8 cellular contexts compared by ENCODE assay signal in the genomic region with DNA sequence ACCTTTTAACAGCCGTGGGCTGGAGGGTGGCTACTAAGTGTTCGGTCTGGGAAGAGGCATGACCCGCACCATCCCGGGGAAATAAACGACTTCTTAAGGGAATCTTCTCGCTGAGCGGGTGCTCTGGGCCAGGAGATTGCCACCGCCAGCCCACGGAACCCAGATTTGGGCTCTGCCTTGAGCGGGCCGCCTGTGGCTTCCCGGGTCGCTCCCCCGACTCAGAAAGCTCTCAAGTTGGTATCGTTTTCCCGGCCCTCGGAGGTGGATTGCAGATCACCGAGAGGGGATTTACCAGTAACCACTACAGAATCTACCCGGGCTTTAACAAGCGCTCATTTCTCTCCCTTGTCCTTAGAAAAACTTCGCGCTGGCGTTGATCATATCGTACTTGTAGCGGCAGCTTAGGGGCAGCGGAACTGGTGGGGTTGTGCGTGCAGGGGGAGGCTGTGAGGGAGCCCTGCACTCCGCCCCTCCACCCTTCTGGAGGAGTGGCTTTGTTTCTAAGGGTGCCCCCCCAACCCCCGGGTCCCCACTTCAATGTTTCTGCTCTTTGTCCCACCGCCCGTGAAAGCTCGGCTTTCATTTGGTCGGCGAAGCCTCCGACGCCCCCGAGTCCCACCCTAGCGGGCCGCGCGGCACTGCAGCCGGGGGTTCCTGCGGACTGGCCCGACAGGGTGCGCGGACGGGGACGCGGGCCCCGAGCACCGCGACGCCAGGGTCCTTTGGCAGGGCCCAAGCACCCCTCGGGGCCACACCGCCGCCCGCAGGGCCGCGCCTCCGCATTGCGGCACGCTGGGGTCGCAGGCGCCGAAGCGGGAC. TPM values are rescaled to one million over a fixed set of nuclear protein-coding genes. Genes with fewer than 3 reads are reported as not detected.
DNase-seq lines count a peak whose midpoint lies in the region; ATAC-seq and TF ChIP-seq lines count a peak whose summit lies in the region.

No MANE protein-coding gene starts in this region.

- H3K27ac Mint-ChIP-seq in CD8-positive, alpha-beta memory T cell, result peak overlapping the region in 3 of 8 donors; percentile 52 to 88 (median 63)

- POLR2A ChIA-PET in CD8-positive, alpha-beta memory T cell (lab: Charles Lee), result interaction anchor here (5.5 to 9.3 kb wide), 2 partner anchors 31 to 46 kb away, joined by 41 to 79 read pairs; partner anchors contain the start of gene CBX8

- peak in 1 of 5 donors; percentile 42 for DNase-seq in CD8-positive, alpha-beta memory T cell
- DNase-seq in brain microvascular endothelial cell, result no peak
- DNase-seq in osteoblast (ENCODE audit: insufficient read length, low spot score, missing footprints), result peak; percentile 92
- no peak for DNase-seq in H4 (ENCODE audit: low spot score)
- no peak for DNase-seq in head of caudate nucleus
- DNase-seq in NCI-H2081 (lab: John Stamatoyannopoulos, UW), result no peak

- intact Hi-C loops in head of caudate nucleus (cut with DNase I), result loop anchor here (5.0 to 10.0 kb wide), 4 partner anchors 46 to 149 kb away; partner anchors contain the start of gene CBX8

- H3K9me3 Mint-ChIP-seq in CD8-positive, alpha-beta memory T cell, result no peaks in the 10 kb centered on the region

- peaks cover 48% of the 10 kb centered on the region for H3K27me3 ChIP-seq in CD8-positive, alpha-beta memory T cell (ENCODE audit: insufficient read depth, low read length, poor library complexity, severe bottlenecking)
- no peaks in the 10 kb centered on the region for H3K27me3 ChIP-seq in Loucy (ENCODE audit: insufficient read depth, low read length, poor library complexity, severe bottlenecking)
- H3K27me3 ChIP-seq in brain microvascular endothelial cell (replicated peaks), result peaks cover 35% of the 10 kb centered on the region
- H3K27me3 ChIP-seq in osteoblast (ENCODE audit: insufficient read depth, low read length), result peaks cover 43% of the 10 kb centered on the region

- H3K79me2 ChIP-seq in Loucy (ENCODE audit: insufficient read depth, low read length) (peaks cover 32% of the 10 kb centered on the region), osteoblast (ENCODE audit: insufficient read depth, low read length) (peaks cover under 1% of the 10 kb centered on the region)

- no peaks in the 10 kb centered on the region for H3K9me2 ChIP-seq in Loucy (replicated peaks; ENCODE audit: low read depth, low read length)

- H3K4me1 ChIP-seq in CD8-positive, alpha-beta memory T cell (ENCODE audit: insufficient read depth, low read length), result peaks cover 44% of the 10 kb centered on the region
- H3K4me1 ChIP-seq in Loucy (ENCODE audit: insufficient read depth, low read length, poor library complexity, severe bottlenecking) (peaks cover 39% of the 10 kb centered on the region), osteoblast (ENCODE audit: insufficient read depth, low read length) (peaks cover 2% of the 10 kb centered on the region)

- H3K27ac ChIP-seq in CD8-positive, alpha-beta memory T cell (ENCODE audit: low read depth, low read length), result no peak overlapping the region
- H3K27ac ChIP-seq in brain microvascular endothelial cell (no peak overlapping the region), osteoblast (ENCODE audit: low read depth, low read length) (no peak overlapping the region)

- H3K36me3 ChIP-seq in CD8-positive, alpha-beta memory T cell (ENCODE audit: insufficient read depth, low read length), result no peaks in the 10 kb centered on the region
- H3K36me3 ChIP-seq in Loucy (ENCODE audit: insufficient read depth, low read length) (no peaks in the 10 kb centered on the region), brain microvascular endothelial cell (replicated peaks) (no peaks in the 10 kb centered on the region), osteoblast (ENCODE audit: insufficient read depth, low read length) (no peaks in the 10 kb centered on the region)

- ATAC-seq in HG02981 (IDR thresholded peaks at IDR 0.05; ENCODE audit: unreplicated experiment), result no peak

- peak overlapping the region; percentile 94 for H3K9ac ChIP-seq in Loucy (ENCODE audit: low read depth, low read length, poor library complexity, severe bottlenecking)

- in situ Hi-C loops in brain microvascular endothelial cell (cut with HindIII; ENCODE audit: low pct_ligation_motif_present, low sequenced_read_pairs), result no loop called here

- CTCF ChIA-PET in CD8-positive, alpha-beta memory T cell (lab: Charles Lee), result interaction anchor here (1.0 to 2.3 kb wide), 5 partner anchors 12 to 116 kb away, joined by 3 to 6 read pairs (median 3); no protein-coding TSS in a partner anchor

- H3K36me3 Mint-ChIP-seq in CD8-positive, alpha-beta memory T cell, result peaks cover 0 to 7% (median 0%) of the 10 kb centered on the region in 3 donors

- peaks cover 40 to 43% of the 10 kb centered on the region in 2 donors for H3K27me3 Mint-ChIP-seq in CD8-positive, alpha-beta memory T cell

- H4K20me1 ChIP-seq in Loucy (ENCODE audit: insufficient read depth, low read length, poor library complexity, severe bottlenecking) (peaks cover 8% of the 10 kb centered on the region), osteoblast (ENCODE audit: insufficient read depth, low read length) (peaks cover 2% of the 10 kb centered on the region)

- H3K9me3 ChIP-seq in CD8-positive, alpha-beta memory T cell (ENCODE audit: low read length), result no peaks in the 10 kb centered on the region
- H3K9me3 ChIP-seq in Loucy (ENCODE audit: insufficient read depth, low read depth, low read length) (no peaks in the 10 kb centered on the region), osteoblast (ENCODE audit: low read depth, low read length) (no peaks in the 10 kb centered on the region)

- peak overlapping the region; percentile 99 for H3K4me2 ChIP-seq in Loucy (ENCODE audit: low read depth, low read length, poor library complexity, severe bottlenecking)
- H3K4me2 ChIP-seq in osteoblast (ENCODE audit: insufficient read depth, low read length), result peak overlapping the region; percentile 83

- no peaks in the 10 kb centered on the region for H3F3A ChIP-seq in Loucy (ENCODE audit: low read depth)

- peaks cover 25 to 49% (median 29%) of the 10 kb centered on the region in 3 donors for H3K4me1 Mint-ChIP-seq in CD8-positive, alpha-beta memory T cell

- TF ChIP-seq CTCF in Loucy (conservative IDR thresholded peaks at IDR 0.05; ENCODE audit: low read length) (no peak), brain microvascular endothelial cell (IDR thresholded peaks at IDR 0.05; ENCODE audit: low read depth, low read length, missing control alignments) (peak; percentile 30), osteoblast (IDR thresholded peaks at IDR 0.05; ENCODE audit: extremely low read depth, low read depth, low read length) (no peak)

- H3K4me3 Mint-ChIP-seq in CD8-positive, alpha-beta memory T cell, result peak overlapping the region; percentile 49 to 87 (median 78)

- peak overlapping the region; percentile 77 for H2AFZ ChIP-seq in Loucy (ENCODE audit: low read length)
- peak overlapping the region; percentile 47 for H2AFZ ChIP-seq in osteoblast (ENCODE audit: low read length)

- peak overlapping the region; percentile 28 for H3K4me3 ChIP-seq in CD8-positive, alpha-beta memory T cell (ENCODE audit: low read length)
- H3K4me3 ChIP-seq in Loucy (ENCODE audit: low read length, poor library complexity, severe bottlenecking), result peak overlapping the region; percentile 74
- H3K4me3 ChIP-seq in brain microvascular endothelial cell (ENCODE audit: low read depth, low read length), result peak overlapping the region; percentile 52
- peak overlapping the region; percentile 74 for H3K4me3 ChIP-seq in osteoblast (ENCODE audit: insufficient read depth, low read length)

RNA-seq across cellular contexts. Expression of gene CBX4, which starts 3.6 kb away (rescaled TPM):
- 10 to 100 TPM in 1 of 2 experiments, 1 to 10 TPM in 1; 9.8 to 12.2 TPM for total RNA-seq in CD8-positive, alpha-beta memory T cell
- 12.1 TPM for polyA plus RNA-seq in CD8-positive, alpha-beta memory T cell
- 17.1 and 22.1 TPM in 2 replicates for total RNA-seq in osteoblast
- 16.0 and 18.7 TPM in 2 replicates for total RNA-seq in H4 (2014; rRNA removed; shearing (Covaris generic))

RNA-seq across cellular contexts. Expression of gene CBX8, which starts 46.0 kb away (rescaled TPM):
- 1 to 10 TPM; 1.9 to 2.2 TPM for total RNA-seq in CD8-positive, alpha-beta memory T cell
- 0.91 TPM for polyA plus RNA-seq in CD8-positive, alpha-beta memory T cell
- 2.4 and 3.3 TPM in 2 replicates for total RNA-seq in osteoblast
- 7.0 and 14.6 TPM in 2 replicates for total RNA-seq in H4 (2014; rRNA removed; shearing (Covaris generic))
